Comparison of ENCODE assay signal across 8 cellular contexts in the genomic region with DNA sequence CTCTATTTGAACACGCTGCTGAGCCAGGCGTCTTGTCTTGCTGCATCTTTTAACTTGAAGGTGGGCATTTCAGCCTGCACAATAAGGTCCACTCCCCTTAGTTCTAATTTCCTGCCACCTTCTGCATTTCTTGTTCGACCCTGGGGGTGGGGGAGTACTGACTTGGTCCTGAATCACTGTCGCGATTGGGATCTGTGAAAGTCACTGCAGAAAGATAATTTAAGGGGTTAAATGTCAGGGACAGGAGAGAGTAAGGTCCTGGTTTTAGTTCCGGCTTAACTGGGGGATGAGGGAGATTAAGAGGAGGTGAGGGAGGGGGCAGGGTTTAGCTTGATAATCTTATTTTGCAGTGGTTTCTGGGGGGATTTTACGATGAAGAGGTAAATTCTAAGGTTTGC.
DNase-seq lines count a peak whose midpoint lies in the region; ATAC-seq and TF ChIP-seq lines count a peak whose summit lies in the region.

No MANE protein-coding gene starts in this region.

- no peaks in the 10 kb centered on the region for H3K36me3 Mint-ChIP-seq in activated B cell treated with CpG ODN at 0.5 μM for 24 hours (ENCODE audit: low read depth)

- H3K27ac Mint-ChIP-seq in activated B cell treated with CpG ODN at 0.5 μM for 24 hours, result no peak overlapping the region

- 17% methylated on average over 7 of the region's 7 CpGs for WGBS in hepatocyte (ENCODE audit: low lambda C conversion rate, missing lambda C conversion rate)

- H3K27me3 Mint-ChIP-seq in activated B cell treated with CpG ODN at 0.5 μM for 24 hours, result peaks cover 12% of the 10 kb centered on the region

- TF ChIP-seq CTCF in GM12875 (IDR thresholded peaks at IDR 0.05; ENCODE audit: borderline replicate concordance, insufficient read depth, low read depth, low read length) (no peak), activated B cell treated with CpG ODN at 0.5 μM for 24 hours (IDR thresholded peaks at IDR 0.05) (no peak), hepatocyte (IDR thresholded peaks at IDR 0.05; ENCODE audit: poor library complexity) (no peak)

- no peaks in the 10 kb centered on the region for H3K9me3 Mint-ChIP-seq in activated B cell treated with CpG ODN at 0.5 μM for 24 hours

- intact Hi-C loops in activated B cell treated with CpG ODN at 0.5 μM for 24 hours (cut with micrococcal nuclease), result loop anchor here (10.0 kb wide), 1 partner anchor 127 kb away; the partner anchor contains the start of genes MRPS6 and SLC5A3

- peak overlapping the region; percentile 21 for H3K4me3 ChIP-seq in GM12875 (ENCODE audit: low read depth, low read length)
- peak overlapping the region; percentile 12 for H3K4me3 ChIP-seq in hepatocyte
- H3K4me3 ChIP-seq in skeletal muscle satellite cell (ENCODE audit: low read length), result peak overlapping the region; percentile 82

- H3K9me2 ChIP-seq in hepatocyte (replicated peaks; ENCODE audit: insufficient read depth), result no peaks in the 10 kb centered on the region

- POLR2A ChIA-PET in activated B cell treated with CpG ODN at 0.5 μM for 24 hours (lab: Charles Lee), result interaction anchor here (0.7 kb wide), 1 partner anchor 18 kb away, joined by 3 read pairs; no protein-coding TSS in a partner anchor

- H2AFZ ChIP-seq in hepatocyte, result peak overlapping the region; percentile 64

- peak overlapping the region; percentile 93 for H3K27ac ChIP-seq in hepatocyte

- H3K79me2 ChIP-seq in hepatocyte, result no peaks in the 10 kb centered on the region

- ATAC-seq in activated B cell treated with CpG ODN at 0.5 μM for 24 hours (ENCODE audit: low read depth) (no peak), GM21367 (IDR thresholded peaks at IDR 0.05; ENCODE audit: unreplicated experiment) (no peak), GM21619 (IDR thresholded peaks at IDR 0.05; ENCODE audit: unreplicated experiment) (no peak)

- H3K4me1 Mint-ChIP-seq in activated B cell treated with CpG ODN at 0.5 μM for 24 hours, result peaks cover 22% of the 10 kb centered on the region

- peaks cover 51% of the 10 kb centered on the region for H3K4me1 ChIP-seq in hepatocyte (ENCODE audit: insufficient read depth)
- H3K4me1 ChIP-seq in skeletal muscle satellite cell (ENCODE audit: control insufficient read depth, insufficient read depth, low read length), result peaks cover 9% of the 10 kb centered on the region

- H3K4me2 ChIP-seq in hepatocyte (peak overlapping the region; percentile 81), skeletal muscle satellite cell (ENCODE audit: low read length) (peak overlapping the region; percentile 94)

- H3K9ac ChIP-seq in skeletal muscle satellite cell (ENCODE audit: low read depth, low read length), result peak overlapping the region; percentile 9

- no peaks in the 10 kb centered on the region for H3K36me3 ChIP-seq in hepatocyte (replicated peaks; ENCODE audit: insufficient read depth, low read depth)
- no peaks in the 10 kb centered on the region for H3K36me3 ChIP-seq in skeletal muscle satellite cell (ENCODE audit: insufficient read depth, low read length)

- H3K27me3 ChIP-seq in hepatocyte, result no peaks in the 10 kb centered on the region
- H3K27me3 ChIP-seq in skeletal muscle satellite cell (ENCODE audit: control insufficient read depth, insufficient read depth, low read length), result no peaks in the 10 kb centered on the region

- H4K20me1 ChIP-seq in hepatocyte (ENCODE audit: insufficient read depth, poor library complexity, severe bottlenecking), result no peaks in the 10 kb centered on the region

- H3K9me3 ChIP-seq in hepatocyte (ENCODE audit: low read depth), result no peaks in the 10 kb centered on the region
- H3K9me3 ChIP-seq in skeletal muscle satellite cell (replicated peaks; ENCODE audit: low read length), result no peaks in the 10 kb centered on the region

- no peak for DNase-seq in activated B cell treated with CpG ODN at 0.5 μM for 24 hours
- no peak for DNase-seq in hepatocyte (ENCODE audit: low spot score)
- no peak for DNase-seq in HK-2 (ENCODE audit: unreplicated experiment)
- no peak for DNase-seq in ureter (ENCODE audit: low spot score)

- CTCF ChIA-PET in activated B cell treated with CpG ODN at 0.5 μM for 24 hours (lab: Charles Lee), result interaction anchor here (1.1 to 3.3 kb wide), 4 partner anchors 61 to 278 kb away, joined by 3 to 34 read pairs (median 3); no protein-coding TSS in a partner anchor

- H3K4me3 Mint-ChIP-seq in activated B cell treated with CpG ODN at 0.5 μM for 24 hours, result peak overlapping the region; percentile 67

Comparison
In these comparisons a context has a peak if more than half of its experiments do, and no peak if none do; other contexts are left out.
1. H3K4me3 ChIP-seq: peak in every context shown above with its lines; median percentile 82 in skeletal muscle satellite cell; 21 in GM12875; 12 in hepatocyte.